8 cellular contexts compared by ENCODE assay signal in genomic region chr3:130850044-130850797, GRCh38.
DNase-seq lines count a peak whose midpoint lies in the region; ATAC-seq, FAIRE-seq and TF ChIP-seq lines count a peak whose summit lies in the region.

No MANE protein-coding gene starts in this region.

- FAIRE-seq in islet of Langerhans (lab: Jason Lieb, UNC), result peak; percentile 88

- DNase-seq in AG09319 (ENCODE audit: extremely low read depth, low read depth) (peak; percentile 12), NOMO-1 (lab: John Stamatoyannopoulos, UW; ENCODE audit: unreplicated experiment in 2 of 2) (peak; percentile 72 to 93), DMS114 treated with DMSO at 0.1 percent for 48 hours (lab: John Stamatoyannopoulos, UW; ENCODE audit: unreplicated experiment) (no peak)
- peak; percentile 52 for DNase-seq in activated naive CD4-positive, alpha-beta T cell treated with anti-CD3 and anti-CD28 coated beads, Interleukin-2, amount 50 U/mL, for 16 hours
- DNase-seq in stimulated activated CD8-positive, alpha-beta memory T cell treated with anti-CD3 and anti-CD28 coated beads, Interleukin-4, amount 100 ng/mL, for 24 hours (ENCODE audit: low read depth), result peak; percentile 4

- no peak for TF ChIP-seq CTCF in AG09319 (IDR thresholded peaks at IDR 0.05; ENCODE audit: low read depth, low read length)

- ATAC-seq in GM19025 (IDR thresholded peaks at IDR 0.05; ENCODE audit: low read depth, unreplicated experiment) (peak; percentile 64), HG03159 (IDR thresholded peaks at IDR 0.05; ENCODE audit: unreplicated experiment) (peak; percentile 69)
